Comparison of ENCODE assay signal across 1 cellular context in the genomic region with DNA sequence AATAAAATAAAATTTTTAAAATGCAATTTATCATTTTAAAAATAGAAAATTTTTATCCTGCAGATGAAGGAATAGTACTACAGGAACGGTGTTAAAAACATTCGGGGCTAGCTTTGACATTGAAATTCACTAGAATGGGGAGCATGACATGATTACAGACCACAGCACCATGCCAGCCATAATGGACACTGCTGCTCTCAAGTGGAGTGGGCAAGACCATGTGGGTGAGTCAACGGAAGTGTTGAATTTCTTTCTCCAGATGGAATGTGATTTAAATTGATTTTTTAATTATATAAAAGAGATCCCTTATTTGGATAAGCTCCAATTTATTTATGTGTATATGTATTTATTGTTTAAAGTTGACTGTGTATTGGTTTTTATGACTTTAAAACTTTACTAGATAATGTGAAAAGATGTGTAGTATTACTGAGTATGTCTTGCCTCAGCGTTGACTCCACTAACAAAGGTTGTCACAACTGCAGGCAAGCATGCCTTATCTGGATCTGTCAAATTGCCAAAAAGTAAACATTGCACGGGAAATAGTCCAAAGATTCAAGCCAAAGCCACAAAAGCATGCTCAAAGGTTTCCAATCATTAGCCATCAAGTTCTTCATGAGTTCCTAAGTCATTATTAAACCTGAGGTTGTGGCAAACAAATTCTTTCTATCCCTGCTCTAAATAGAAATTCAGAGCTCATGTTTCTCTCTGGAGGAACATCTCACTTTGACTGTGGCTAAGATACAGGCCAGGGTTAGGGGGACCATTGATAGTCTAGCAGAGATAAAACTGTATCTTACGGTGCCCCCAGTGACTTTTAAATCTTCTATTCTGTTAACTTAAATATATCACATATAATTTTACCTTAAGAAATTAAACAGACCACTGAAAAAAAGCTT.
TF ChIP-seq lines count a peak whose summit lies in the region.

No MANE protein-coding gene starts in this region.

TF ChIP-seq in HepG2, 621 proteins besides CTCF, POLR2A, EP300 and RAD21 (continued from another document and continues in another):
- TF ChIP-seq, protein P1, sequence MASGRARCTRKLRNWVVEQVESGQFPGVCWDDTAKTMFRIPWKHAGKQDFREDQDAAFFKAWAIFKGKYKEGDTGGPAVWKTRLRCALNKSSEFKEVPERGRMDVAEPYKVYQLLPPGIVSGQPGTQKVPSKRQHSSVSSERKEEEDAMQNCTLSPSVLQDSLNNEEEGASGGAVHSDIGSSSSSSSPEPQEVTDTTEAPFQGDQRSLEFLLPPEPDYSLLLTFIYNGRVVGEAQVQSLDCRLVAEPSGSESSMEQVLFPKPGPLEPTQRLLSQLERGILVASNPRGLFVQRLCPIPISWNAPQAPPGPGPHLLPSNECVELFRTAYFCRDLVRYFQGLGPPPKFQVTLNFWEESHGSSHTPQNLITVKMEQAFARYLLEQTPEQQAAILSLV (CRISPR knock-in tag; IDR thresholded peaks at IDR 0.05; ENCODE audit: borderline replicate concordance): no peak
- no peak for TF ChIP-seq ZNF251 (CRISPR knock-in tag; IDR thresholded peaks at IDR 0.05)
- TF ChIP-seq, protein P2, sequence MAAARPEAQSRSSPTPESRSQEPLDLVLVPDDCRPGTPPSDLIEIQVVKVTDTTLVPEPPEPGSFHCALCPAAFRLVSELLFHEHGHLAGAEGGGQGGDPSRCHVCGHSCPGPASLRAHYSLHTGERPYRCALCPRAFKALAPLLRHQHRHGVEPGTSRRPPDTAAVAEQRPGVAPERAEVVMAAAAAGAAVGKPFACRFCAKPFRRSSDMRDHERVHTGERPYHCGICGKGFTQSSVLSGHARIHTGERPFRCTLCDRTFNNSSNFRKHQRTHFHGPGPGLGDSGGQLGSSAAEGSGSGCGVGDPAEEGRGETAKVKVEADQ (CRISPR knock-in tag; IDR thresholded peaks at IDR 0.05; ENCODE audit: borderline replicate concordance): no peak
- TF ChIP-seq, protein P3, sequence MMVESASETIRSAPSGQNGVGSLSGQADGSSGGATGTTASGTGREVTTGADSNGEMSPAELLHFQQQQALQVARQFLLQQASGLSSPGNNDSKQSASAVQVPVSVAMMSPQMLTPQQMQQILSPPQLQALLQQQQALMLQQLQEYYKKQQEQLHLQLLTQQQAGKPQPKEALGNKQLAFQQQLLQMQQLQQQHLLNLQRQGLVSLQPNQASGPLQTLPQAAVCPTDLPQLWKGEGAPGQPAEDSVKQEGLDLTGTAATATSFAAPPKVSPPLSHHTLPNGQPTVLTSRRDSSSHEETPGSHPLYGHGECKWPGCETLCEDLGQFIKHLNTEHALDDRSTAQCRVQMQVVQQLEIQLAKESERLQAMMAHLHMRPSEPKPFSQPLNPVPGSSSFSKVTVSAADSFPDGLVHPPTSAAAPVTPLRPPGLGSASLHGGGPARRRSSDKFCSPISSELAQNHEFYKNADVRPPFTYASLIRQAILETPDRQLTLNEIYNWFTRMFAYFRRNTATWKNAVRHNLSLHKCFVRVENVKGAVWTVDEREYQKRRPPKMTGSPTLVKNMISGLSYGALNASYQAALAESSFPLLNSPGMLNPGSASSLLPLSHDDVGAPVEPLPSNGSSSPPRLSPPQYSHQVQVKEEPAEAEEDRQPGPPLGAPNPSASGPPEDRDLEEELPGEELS (CRISPR knock-in tag; IDR thresholded peaks at IDR 0.05): 0 out of 2 replicates have a peak, but pooled peaks have one; percentile 20
- TF ChIP-seq FOXJ3 (CRISPR knock-in tag; IDR thresholded peaks at IDR 0.05; ENCODE audit: borderline replicate concordance): peak; percentile 57; the same call in 1 of the 2 replicates
- no peak for TF ChIP-seq ZNF678 (CRISPR knock-in tag; IDR thresholded peaks at IDR 0.05)
- TF ChIP-seq, protein P4, sequence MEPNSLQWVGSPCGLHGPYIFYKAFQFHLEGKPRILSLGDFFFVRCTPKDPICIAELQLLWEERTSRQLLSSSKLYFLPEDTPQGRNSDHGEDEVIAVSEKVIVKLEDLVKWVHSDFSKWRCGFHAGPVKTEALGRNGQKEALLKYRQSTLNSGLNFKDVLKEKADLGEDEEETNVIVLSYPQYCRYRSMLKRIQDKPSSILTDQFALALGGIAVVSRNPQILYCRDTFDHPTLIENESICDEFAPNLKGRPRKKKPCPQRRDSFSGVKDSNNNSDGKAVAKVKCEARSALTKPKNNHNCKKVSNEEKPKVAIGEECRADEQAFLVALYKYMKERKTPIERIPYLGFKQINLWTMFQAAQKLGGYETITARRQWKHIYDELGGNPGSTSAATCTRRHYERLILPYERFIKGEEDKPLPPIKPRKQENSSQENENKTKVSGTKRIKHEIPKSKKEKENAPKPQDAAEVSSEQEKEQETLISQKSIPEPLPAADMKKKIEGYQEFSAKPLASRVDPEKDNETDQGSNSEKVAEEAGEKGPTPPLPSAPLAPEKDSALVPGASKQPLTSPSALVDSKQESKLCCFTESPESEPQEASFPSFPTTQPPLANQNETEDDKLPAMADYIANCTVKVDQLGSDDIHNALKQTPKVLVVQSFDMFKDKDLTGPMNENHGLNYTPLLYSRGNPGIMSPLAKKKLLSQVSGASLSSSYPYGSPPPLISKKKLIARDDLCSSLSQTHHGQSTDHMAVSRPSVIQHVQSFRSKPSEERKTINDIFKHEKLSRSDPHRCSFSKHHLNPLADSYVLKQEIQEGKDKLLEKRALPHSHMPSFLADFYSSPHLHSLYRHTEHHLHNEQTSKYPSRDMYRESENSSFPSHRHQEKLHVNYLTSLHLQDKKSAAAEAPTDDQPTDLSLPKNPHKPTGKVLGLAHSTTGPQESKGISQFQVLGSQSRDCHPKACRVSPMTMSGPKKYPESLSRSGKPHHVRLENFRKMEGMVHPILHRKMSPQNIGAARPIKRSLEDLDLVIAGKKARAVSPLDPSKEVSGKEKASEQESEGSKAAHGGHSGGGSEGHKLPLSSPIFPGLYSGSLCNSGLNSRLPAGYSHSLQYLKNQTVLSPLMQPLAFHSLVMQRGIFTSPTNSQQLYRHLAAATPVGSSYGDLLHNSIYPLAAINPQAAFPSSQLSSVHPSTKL (CRISPR knock-in tag; IDR thresholded peaks at IDR 0.05): peak; percentile 66
- TF ChIP-seq, protein P5, sequence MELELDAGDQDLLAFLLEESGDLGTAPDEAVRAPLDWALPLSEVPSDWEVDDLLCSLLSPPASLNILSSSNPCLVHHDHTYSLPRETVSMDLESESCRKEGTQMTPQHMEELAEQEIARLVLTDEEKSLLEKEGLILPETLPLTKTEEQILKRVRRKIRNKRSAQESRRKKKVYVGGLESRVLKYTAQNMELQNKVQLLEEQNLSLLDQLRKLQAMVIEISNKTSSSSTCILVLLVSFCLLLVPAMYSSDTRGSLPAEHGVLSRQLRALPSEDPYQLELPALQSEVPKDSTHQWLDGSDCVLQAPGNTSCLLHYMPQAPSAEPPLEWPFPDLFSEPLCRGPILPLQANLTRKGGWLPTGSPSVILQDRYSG (CRISPR knock-in tag; IDR thresholded peaks at IDR 0.05): no peak
- TF ChIP-seq ZNF772 (CRISPR knock-in tag; IDR thresholded peaks at IDR 0.05): no peak
- TF ChIP-seq, protein P6, sequence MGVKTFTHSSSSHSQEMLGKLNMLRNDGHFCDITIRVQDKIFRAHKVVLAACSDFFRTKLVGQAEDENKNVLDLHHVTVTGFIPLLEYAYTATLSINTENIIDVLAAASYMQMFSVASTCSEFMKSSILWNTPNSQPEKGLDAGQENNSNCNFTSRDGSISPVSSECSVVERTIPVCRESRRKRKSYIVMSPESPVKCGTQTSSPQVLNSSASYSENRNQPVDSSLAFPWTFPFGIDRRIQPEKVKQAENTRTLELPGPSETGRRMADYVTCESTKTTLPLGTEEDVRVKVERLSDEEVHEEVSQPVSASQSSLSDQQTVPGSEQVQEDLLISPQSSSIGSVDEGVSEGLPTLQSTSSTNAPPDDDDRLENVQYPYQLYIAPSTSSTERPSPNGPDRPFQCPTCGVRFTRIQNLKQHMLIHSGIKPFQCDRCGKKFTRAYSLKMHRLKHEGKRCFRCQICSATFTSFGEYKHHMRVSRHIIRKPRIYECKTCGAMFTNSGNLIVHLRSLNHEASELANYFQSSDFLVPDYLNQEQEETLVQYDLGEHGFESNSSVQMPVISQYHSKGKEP (CRISPR knock-in tag; IDR thresholded peaks at IDR 0.05): no peak
- TF ChIP-seq, protein P7, sequence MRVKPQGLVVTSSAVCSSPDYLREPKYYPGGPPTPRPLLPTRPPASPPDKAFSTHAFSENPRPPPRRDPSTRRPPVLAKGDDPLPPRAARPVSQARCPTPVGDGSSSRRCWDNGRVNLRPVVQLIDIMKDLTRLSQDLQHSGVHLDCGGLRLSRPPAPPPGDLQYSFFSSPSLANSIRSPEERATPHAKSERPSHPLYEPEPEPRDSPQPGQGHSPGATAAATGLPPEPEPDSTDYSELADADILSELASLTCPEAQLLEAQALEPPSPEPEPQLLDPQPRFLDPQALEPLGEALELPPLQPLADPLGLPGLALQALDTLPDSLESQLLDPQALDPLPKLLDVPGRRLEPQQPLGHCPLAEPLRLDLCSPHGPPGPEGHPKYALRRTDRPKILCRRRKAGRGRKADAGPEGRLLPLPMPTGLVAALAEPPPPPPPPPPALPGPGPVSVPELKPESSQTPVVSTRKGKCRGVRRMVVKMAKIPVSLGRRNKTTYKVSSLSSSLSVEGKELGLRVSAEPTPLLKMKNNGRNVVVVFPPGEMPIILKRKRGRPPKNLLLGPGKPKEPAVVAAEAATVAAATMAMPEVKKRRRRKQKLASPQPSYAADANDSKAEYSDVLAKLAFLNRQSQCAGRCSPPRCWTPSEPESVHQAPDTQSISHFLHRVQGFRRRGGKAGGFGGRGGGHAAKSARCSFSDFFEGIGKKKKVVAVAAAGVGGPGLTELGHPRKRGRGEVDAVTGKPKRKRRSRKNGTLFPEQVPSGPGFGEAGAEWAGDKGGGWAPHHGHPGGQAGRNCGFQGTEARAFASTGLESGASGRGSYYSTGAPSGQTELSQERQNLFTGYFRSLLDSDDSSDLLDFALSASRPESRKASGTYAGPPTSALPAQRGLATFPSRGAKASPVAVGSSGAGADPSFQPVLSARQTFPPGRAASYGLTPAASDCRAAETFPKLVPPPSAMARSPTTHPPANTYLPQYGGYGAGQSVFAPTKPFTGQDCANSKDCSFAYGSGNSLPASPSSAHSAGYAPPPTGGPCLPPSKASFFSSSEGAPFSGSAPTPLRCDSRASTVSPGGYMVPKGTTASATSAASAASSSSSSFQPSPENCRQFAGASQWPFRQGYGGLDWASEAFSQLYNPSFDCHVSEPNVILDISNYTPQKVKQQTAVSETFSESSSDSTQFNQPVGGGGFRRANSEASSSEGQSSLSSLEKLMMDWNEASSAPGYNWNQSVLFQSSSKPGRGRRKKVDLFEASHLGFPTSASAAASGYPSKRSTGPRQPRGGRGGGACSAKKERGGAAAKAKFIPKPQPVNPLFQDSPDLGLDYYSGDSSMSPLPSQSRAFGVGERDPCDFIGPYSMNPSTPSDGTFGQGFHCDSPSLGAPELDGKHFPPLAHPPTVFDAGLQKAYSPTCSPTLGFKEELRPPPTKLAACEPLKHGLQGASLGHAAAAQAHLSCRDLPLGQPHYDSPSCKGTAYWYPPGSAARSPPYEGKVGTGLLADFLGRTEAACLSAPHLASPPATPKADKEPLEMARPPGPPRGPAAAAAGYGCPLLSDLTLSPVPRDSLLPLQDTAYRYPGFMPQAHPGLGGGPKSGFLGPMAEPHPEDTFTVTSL (CRISPR knock-in tag; IDR thresholded peaks at IDR 0.05; ENCODE audit: borderline replicate concordance): peak; percentile 55; the same call in 1 of the 2 replicates
- no peak for TF ChIP-seq KLF13 (CRISPR knock-in tag; IDR thresholded peaks at IDR 0.05)
- TF ChIP-seq KMT2B (CRISPR knock-in tag; IDR thresholded peaks at IDR 0.05): no peak
- TF ChIP-seq ZNF432 (CRISPR knock-in tag; IDR thresholded peaks at IDR 0.05; ENCODE audit: borderline replicate concordance): no peak
- TF ChIP-seq, protein P8, sequence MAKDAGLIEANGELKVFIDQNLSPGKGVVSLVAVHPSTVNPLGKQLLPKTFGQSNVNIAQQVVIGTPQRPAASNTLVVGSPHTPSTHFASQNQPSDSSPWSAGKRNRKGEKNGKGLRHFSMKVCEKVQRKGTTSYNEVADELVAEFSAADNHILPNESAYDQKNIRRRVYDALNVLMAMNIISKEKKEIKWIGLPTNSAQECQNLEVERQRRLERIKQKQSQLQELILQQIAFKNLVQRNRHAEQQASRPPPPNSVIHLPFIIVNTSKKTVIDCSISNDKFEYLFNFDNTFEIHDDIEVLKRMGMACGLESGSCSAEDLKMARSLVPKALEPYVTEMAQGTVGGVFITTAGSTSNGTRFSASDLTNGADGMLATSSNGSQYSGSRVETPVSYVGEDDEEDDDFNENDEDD (CRISPR knock-in tag; IDR thresholded peaks at IDR 0.05; ENCODE audit: borderline replicate concordance): no peak
- no peak for TF ChIP-seq SOX6 (IDR thresholded peaks at IDR 0.05)
- peak; percentile 37; the same call in 1 of the 2 replicates for TF ChIP-seq SOX6 (CRISPR knock-in tag; IDR thresholded peaks at IDR 0.05)
- peak; percentile 49 for TF ChIP-seq SAP130 (CRISPR knock-in tag; IDR thresholded peaks at IDR 0.05; ENCODE audit: low read depth)
- no peak for TF ChIP-seq ZNF773 (CRISPR knock-in tag; IDR thresholded peaks at IDR 0.05; ENCODE audit: borderline replicate concordance)
- peak; percentile 14; the same call in 1 of the 2 replicates for TF ChIP-seq RXRB (CRISPR knock-in tag; IDR thresholded peaks at IDR 0.05; ENCODE audit: borderline replicate concordance)
- TF ChIP-seq, protein P9, sequence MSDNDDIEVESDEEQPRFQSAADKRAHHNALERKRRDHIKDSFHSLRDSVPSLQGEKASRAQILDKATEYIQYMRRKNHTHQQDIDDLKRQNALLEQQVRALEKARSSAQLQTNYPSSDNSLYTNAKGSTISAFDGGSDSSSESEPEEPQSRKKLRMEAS (IDR thresholded peaks at IDR 0.05): peak; percentile 43; the same call in 1 of the 2 replicates
- TF ChIP-seq, protein P10, sequence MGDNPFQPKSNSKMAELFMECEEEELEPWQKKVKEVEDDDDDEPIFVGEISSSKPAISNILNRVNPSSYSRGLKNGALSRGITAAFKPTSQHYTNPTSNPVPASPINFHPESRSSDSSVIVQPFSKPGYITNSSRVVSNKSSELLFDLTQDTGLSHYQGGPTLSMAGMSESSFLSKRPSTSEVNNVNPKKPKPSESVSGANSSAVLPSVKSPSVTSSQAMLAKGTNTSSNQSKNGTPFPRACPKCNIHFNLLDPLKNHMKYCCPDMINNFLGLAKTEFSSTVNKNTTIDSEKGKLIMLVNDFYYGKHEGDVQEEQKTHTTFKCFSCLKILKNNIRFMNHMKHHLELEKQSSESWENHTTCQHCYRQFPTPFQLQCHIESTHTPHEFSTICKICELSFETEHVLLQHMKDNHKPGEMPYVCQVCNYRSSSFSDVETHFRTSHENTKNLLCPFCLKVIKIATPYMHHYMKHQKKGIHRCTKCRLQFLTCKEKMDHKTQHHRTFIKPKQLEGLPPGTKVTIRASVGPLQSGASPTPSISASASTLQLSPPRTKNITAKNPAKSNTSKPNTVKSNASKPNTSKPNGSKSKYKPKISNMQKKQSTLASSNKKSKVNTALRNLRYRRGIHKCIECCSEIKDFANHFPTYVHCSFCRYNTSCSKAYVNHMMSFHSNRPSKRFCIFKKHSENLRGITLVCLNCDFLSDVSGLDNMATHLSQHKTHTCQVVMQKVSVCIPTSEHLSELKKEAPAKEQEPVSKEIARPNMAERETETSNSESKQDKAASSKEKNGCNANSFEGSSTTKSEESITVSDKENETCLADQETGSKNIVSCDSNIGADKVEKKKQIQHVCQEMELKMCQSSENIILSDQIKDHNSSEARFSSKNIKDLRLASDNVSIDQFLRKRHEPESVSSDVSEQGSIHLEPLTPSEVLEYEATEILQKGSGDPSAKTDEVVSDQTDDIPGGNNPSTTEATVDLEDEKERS (CRISPR knock-in tag; IDR thresholded peaks at IDR 0.05): no peak
